In the genomic region with DNA sequence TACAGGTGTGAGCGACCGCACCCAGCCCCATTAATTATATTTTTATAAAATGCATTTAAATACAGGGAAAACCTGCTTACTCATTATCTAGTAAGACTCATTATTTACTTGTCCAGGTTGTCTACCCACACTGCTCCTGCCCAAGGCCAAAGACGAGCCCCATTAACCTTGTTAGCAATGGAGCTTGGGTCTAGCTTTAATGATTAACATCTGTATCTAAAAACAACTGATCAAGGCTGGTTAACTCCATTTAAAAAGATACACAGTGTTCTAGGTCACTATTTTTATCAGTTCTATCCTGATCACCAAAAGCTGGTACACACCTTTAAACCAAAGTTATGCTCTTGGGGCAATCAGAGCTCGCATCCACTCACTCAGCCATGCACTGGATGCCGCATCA, we compare ENCODE assay signal across 1 cellular context.
TF ChIP-seq lines count a peak whose summit lies in the region.

No MANE protein-coding gene starts in this region.

TF ChIP-seq in H1, 55 proteins besides CTCF, POLR2A, EP300 and RAD21:
- TF ChIP-seq CREB1 (IDR thresholded peaks at IDR 0.05) (no peak), JUND (IDR thresholded peaks at IDR 0.05; ENCODE audit: low read length) (no peak), SRF (IDR thresholded peaks at IDR 0.05; ENCODE audit: low read depth, low read length) (no peak), SP2 (IDR thresholded peaks at IDR 0.05; ENCODE audit: low read length) (no peak), NRF1 (IDR thresholded peaks at IDR 0.05; ENCODE audit: low read depth, low read length) (no peak), NANOG (IDR thresholded peaks at IDR 0.05; ENCODE audit: insufficient read depth, low read depth, low read length, poor library complexity, severe bottlenecking) (no peak), GABPA (IDR thresholded peaks at IDR 0.05; ENCODE audit: borderline replicate concordance, insufficient read depth, low read length) (no peak), BACH1 (IDR thresholded peaks at IDR 0.05; ENCODE audit: low read length) (no peak), ATF3 (IDR thresholded peaks at IDR 0.05; ENCODE audit: insufficient read depth, low read depth, low read length) (no peak), RXRA (IDR thresholded peaks at IDR 0.05; ENCODE audit: insufficient read depth, low read depth, low read length) (no peak)
TF ChIP-seq in H1: peak in this region for 0.
